In genomic region chr9:133048595-133048994, GRCh38 we compare ENCODE assay signal across 9 cellular contexts. TPM values are rescaled to one million over a fixed set of nuclear protein-coding genes. Genes with fewer than 3 reads are reported as not detected.
DNase-seq lines count a peak whose midpoint lies in the region; ATAC-seq and TF ChIP-seq lines count a peak whose summit lies in the region.
"Had no signal": no experiment of that assay in that cellular context is flagged by ENCODE, and none has a peak within 500 bp of the region (broad histone marks: within the 10 kb centered on the region; RNA-seq: fewer than 3 reads in every experiment).

No MANE protein-coding gene starts in this region.

- no peaks in the 10 kb centered on the region for H3K27me3 Mint-ChIP-seq in Caco-2 (ENCODE audit: insufficient read depth, unreplicated experiment)
- no peaks in the 10 kb centered on the region for H3K27me3 Mint-ChIP-seq in activated CD8-positive, alpha-beta T cell treated with anti-CD3 and anti-CD28 coated beads, Interleukin-2, amount 10 ng/mL, durations not matched to agents 7 days and 5 days (ENCODE audit: low read depth)
- H3K27me3 Mint-ChIP-seq: IgD-negative memory B cell had no signal

- peaks cover 53% of the 10 kb centered on the region for H3K36me3 Mint-ChIP-seq in Caco-2 (ENCODE audit: insufficient read depth, unreplicated experiment)
- peaks cover 49% of the 10 kb centered on the region for H3K36me3 Mint-ChIP-seq in activated CD8-positive, alpha-beta T cell treated with anti-CD3 and anti-CD28 coated beads, Interleukin-2, amount 10 ng/mL, durations not matched to agents 7 days and 5 days (ENCODE audit: low read depth)

- TF ChIP-seq CTCF in Caco-2 (IDR thresholded peaks at IDR 0.05; ENCODE audit: insufficient read depth in 1 of 2, low read depth in 1 of 2, low read length in 1 of 2, severe bottlenecking in 1 of 2, unreplicated experiment in 1 of 2): peak; percentile 33 to 51

- H3K4me3 ChIP-seq in Caco-2 (ENCODE audit: low read depth, low read length): no peak overlapping the region

- H3K27ac Mint-ChIP-seq in Caco-2 (ENCODE audit: unreplicated experiment): no peak overlapping the region
- no peak overlapping the region for H3K27ac Mint-ChIP-seq in activated CD8-positive, alpha-beta T cell treated with anti-CD3 and anti-CD28 coated beads, Interleukin-2, amount 10 ng/mL, durations not matched to agents 7 days and 5 days
- H3K27ac Mint-ChIP-seq: IgD-negative memory B cell had no signal

- no peaks in the 10 kb centered on the region for H3K9me3 ChIP-seq in Caco-2

- DNase-seq in Caco-2 (no peak), HuH-7 (ENCODE audit: low spot score) (peak; percentile 58), iris pigment epithelial cell (ENCODE audit: low read depth) (peak; percentile 29), NCI-H446 (lab: John Stamatoyannopoulos, UW) (no peak), retina (no peak)
- peak; percentile 54 for DNase-seq in activated CD8-positive, alpha-beta T cell treated with anti-CD3 and anti-CD28 coated beads, Interleukin-2, amount 10 ng/mL, durations not matched to agents 7 days and 5 days

- peaks cover 6% of the 10 kb centered on the region for H3K4me1 Mint-ChIP-seq in Caco-2 (ENCODE audit: low read depth, unreplicated experiment)
- H3K4me1 Mint-ChIP-seq in activated CD8-positive, alpha-beta T cell treated with anti-CD3 and anti-CD28 coated beads, Interleukin-2, amount 10 ng/mL, durations not matched to agents 7 days and 5 days (ENCODE audit: low read depth): peaks cover 12% of the 10 kb centered on the region
- H3K4me1 Mint-ChIP-seq: IgD-negative memory B cell had no signal

- no peaks in the 10 kb centered on the region for H3K4me1 ChIP-seq in Caco-2

- intact Hi-C loops in Caco-2 (cut with micrococcal nuclease; ENCODE audit: unreplicated experiment): no loop called here

- no peaks in the 10 kb centered on the region for H3K9me3 Mint-ChIP-seq in Caco-2 (ENCODE audit: unreplicated experiment)
- no peaks in the 10 kb centered on the region for H3K9me3 Mint-ChIP-seq in activated CD8-positive, alpha-beta T cell treated with anti-CD3 and anti-CD28 coated beads, Interleukin-2, amount 10 ng/mL, durations not matched to agents 7 days and 5 days (ENCODE audit: insufficient read depth)
- H3K9me3 Mint-ChIP-seq: IgD-negative memory B cell had no signal

- BruUV-seq in Caco-2 (replicated peaks; lab: Mats Ljungman, UMichigan): no TSS peak

- H3K4me3 Mint-ChIP-seq in Caco-2 (ENCODE audit: unreplicated experiment): no peak overlapping the region
- no peak overlapping the region for H3K4me3 Mint-ChIP-seq in activated CD8-positive, alpha-beta T cell treated with anti-CD3 and anti-CD28 coated beads, Interleukin-2, amount 10 ng/mL, durations not matched to agents 7 days and 5 days
- H3K4me3 Mint-ChIP-seq: IgD-negative memory B cell had no signal

- H3K36me3 ChIP-seq in Caco-2 (ENCODE audit: control insufficient read depth, insufficient read depth, low read length): no peaks in the 10 kb centered on the region; the same call in 1 of the 2 replicates

- POLR2A ChIA-PET in Caco-2 (lab: Charles Lee): no interaction called here
- POLR2A ChIA-PET in activated CD8-positive, alpha-beta T cell treated with anti-CD3 and anti-CD28 coated beads, Interleukin-2, amount 10 ng/mL, durations not matched to agents 7 days and 5 days (lab: Charles Lee): interaction anchor here (0.7 to 1.6 kb wide), 2 partner anchors 13 to 18 kb away, joined by 3 to 5 read pairs; partner anchors contain the start of gene GTF3C5

- CTCF ChIA-PET in Caco-2 (lab: Charles Lee): interaction anchor here (1.0 kb wide), 1 partner anchor 96 kb away, joined by 3 read pairs; no protein-coding TSS in a partner anchor
- CTCF ChIA-PET in activated CD8-positive, alpha-beta T cell treated with anti-CD3 and anti-CD28 coated beads, Interleukin-2, amount 10 ng/mL, durations not matched to agents 7 days and 5 days (lab: Charles Lee): interaction anchor here (0.6 to 7.9 kb wide), 17 partner anchors 8 to 147 kb away, joined by 3 to 52 read pairs (median 4); partner anchors contain the start of gene GTF3C5

- peak; percentile 84 for ATAC-seq in activated CD8-positive, alpha-beta T cell treated with anti-CD3 and anti-CD28 coated beads, Interleukin-2, amount 10 ng/mL, durations not matched to agents 7 days and 5 days
- ATAC-seq in GM19452 (IDR thresholded peaks at IDR 0.05; ENCODE audit: unreplicated experiment): no peak
- ATAC-seq in GM21737 (IDR thresholded peaks at IDR 0.05; ENCODE audit: unreplicated experiment): no peak

- H3K27me3 ChIP-seq in Caco-2 (replicated peaks; ENCODE audit: control insufficient read depth, insufficient read depth, low read length): no peaks in the 10 kb centered on the region

RNA-seq across cellular contexts. Expression of gene CEL, which starts 13.2 kb away (rescaled TPM):
- 1.9 and 2.0 TPM in 2 replicates for total RNA-seq in Caco-2 (2022)
- 1 to 10 TPM; 2.4 to 2.8 TPM for total RNA-seq in activated CD8-positive, alpha-beta T cell treated with anti-CD3 and anti-CD28 coated beads, Interleukin-2, amount 10 ng/mL, durations not matched to agents 7 days and 5 days

RNA-seq across cellular contexts. Expression of gene GTF3C5, which starts 17.8 kb away (rescaled TPM):
- total RNA-seq in Caco-2 (2022): 73.1 and 80.8 TPM in 2 replicates
- total RNA-seq in activated CD8-positive, alpha-beta T cell treated with anti-CD3 and anti-CD28 coated beads, Interleukin-2, amount 10 ng/mL, durations not matched to agents 7 days and 5 days: 10 to 100 TPM; 89.3 to 95.7 TPM

Comparison
In these comparisons a context has a peak if more than half of its experiments do, and no peak if none do; other contexts are left out.
1. DNase-seq: peak in HuH-7 (single experiment), activated CD8-positive, alpha-beta T cell treated with anti-CD3 and anti-CD28 coated beads, Interleukin-2, amount 10 ng/mL, durations not matched to agents 7 days and 5 days (single experiment) and iris pigment epithelial cell (single experiment); none in Caco-2 (0 of 2), NCI-H446 (0 of 2) and retina (single experiment).